Comparison of ENCODE assay signal across 8 cellular contexts in the genomic region with DNA sequence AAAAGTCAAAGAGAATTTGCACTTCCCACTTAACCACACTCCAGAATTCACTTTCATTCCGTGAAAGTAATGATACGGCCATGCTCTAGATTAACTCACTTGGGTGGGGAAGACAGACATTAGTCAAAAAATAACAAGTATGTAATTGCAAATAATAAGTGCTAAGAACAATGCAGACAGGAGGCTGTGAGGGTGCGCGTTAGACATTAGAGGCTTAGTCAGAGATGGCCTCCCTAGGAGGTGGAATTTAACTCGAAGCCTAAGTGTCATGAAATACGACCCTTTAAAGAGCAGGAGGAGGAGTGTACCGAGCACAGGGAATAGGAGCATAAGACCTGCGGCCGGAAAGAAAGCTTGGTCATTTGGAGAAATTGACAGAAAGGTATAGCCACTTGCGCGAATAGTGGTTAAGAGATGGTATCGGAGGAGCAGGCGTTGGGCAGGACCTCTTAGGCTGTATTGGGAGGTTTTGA. TPM values are rescaled to one million over a fixed set of nuclear protein-coding genes. Genes with fewer than 3 reads are reported as not detected.
DNase-seq lines count a peak whose midpoint lies in the region; ATAC-seq, FAIRE-seq and TF ChIP-seq lines count a peak whose summit lies in the region.

No MANE protein-coding gene starts in this region.

- in situ Hi-C loops in SK-MEL-5 (cut with HindIII; ENCODE audit: low pct_unique_long_range_greater_than_20kb, low sequenced_read_pairs): no loop called here

- H3K27me3 Mint-ChIP-seq in glutamatergic neuron (ENCODE audit: unreplicated experiment): peaks cover 1% of the 10 kb centered on the region

- peak; percentile 9 for ATAC-seq in HG02943 (IDR thresholded peaks at IDR 0.05; ENCODE audit: low read depth, unreplicated experiment)

- no peak for FAIRE-seq in HTR-8/SVneo (lab: Jason Lieb, UNC)

- H3K4me1 Mint-ChIP-seq in glutamatergic neuron (ENCODE audit: low read depth, unreplicated experiment): peaks cover 3% of the 10 kb centered on the region

- peak overlapping the region; percentile 68 for H3K27ac ChIP-seq in epithelial cell of prostate

- H3K27ac Mint-ChIP-seq in glutamatergic neuron (ENCODE audit: unreplicated experiment): no peak overlapping the region

- peak overlapping the region; percentile 100 for H2AFZ ChIP-seq in neuron (ENCODE audit: low read depth, low read length)

- no peaks in the 10 kb centered on the region for H3K27me3 ChIP-seq in neuron (ENCODE audit: insufficient read depth, low read length)

- H3K4me3 Mint-ChIP-seq in glutamatergic neuron (ENCODE audit: unreplicated experiment): no peak overlapping the region

- peak; percentile 12 for DNase-seq in NCI-H345 treated with DMSO at 0.1 percent for 48 hours (lab: John Stamatoyannopoulos, UW; ENCODE audit: unreplicated experiment)
- no peak for DNase-seq in NCI-H345 (lab: John Stamatoyannopoulos, UW)
- peak; percentile 21 for DNase-seq in SK-MEL-5 (ENCODE audit: low read depth, low spot score)
- no peak for DNase-seq in epithelial cell of prostate (ENCODE audit: low read depth, low spot score)
- no peak for DNase-seq in glutamatergic neuron
- no peak for DNase-seq in HTR-8/SVneo (ENCODE audit: insufficient read length, low spot score)

- peaks cover 11% of the 10 kb centered on the region for H3K9me3 ChIP-seq in neuron (ENCODE audit: low read length)

- TF ChIP-seq CTCF in glutamatergic neuron (IDR thresholded peaks at IDR 0.05; ENCODE audit: partially characterized antibody, unreplicated experiment): no peak

- H3K36me3 Mint-ChIP-seq in glutamatergic neuron (ENCODE audit: unreplicated experiment): no peaks in the 10 kb centered on the region

- peaks cover 2% of the 10 kb centered on the region for H3K9me3 Mint-ChIP-seq in glutamatergic neuron (ENCODE audit: unreplicated experiment)

- H3K4me1 ChIP-seq in neuron (ENCODE audit: insufficient read depth, low read length): peaks cover 11% of the 10 kb centered on the region

- peak overlapping the region; percentile 72 for H3K4me3 ChIP-seq in neuron (ENCODE audit: low read length)

- H3K36me3 ChIP-seq in neuron (ENCODE audit: insufficient read depth, low read length): peaks cover 35% of the 10 kb centered on the region

RNA-seq across cellular contexts. Expression of gene SNRPF, which starts 0.6 kb away (rescaled TPM):
- total RNA-seq in SK-MEL-5 (2014; rRNA removed; shearing (Covaris generic)): 15.8 and 17.9 TPM in 2 replicates
- polyA plus RNA-seq in SK-MEL-5 (2015; cell fraction: cytosol; rRNA removed): 21.8 and 31.8 TPM in 2 replicates
- 5.5 and 12.1 TPM in 2 replicates for polyA plus RNA-seq in SK-MEL-5 (2015; cell fraction: nucleus; rRNA removed)
- 38.5 TPM for total RNA-seq in glutamatergic neuron (ENCODE audit: unreplicated experiment)

Comparison
In these comparisons a context has a peak if more than half of its experiments do, and no peak if none do; other contexts are left out.
1. DNase-seq: peak in NCI-H345 treated with DMSO at 0.1 percent for 48 hours (single experiment) and SK-MEL-5 (single experiment); none in NCI-H345 (single experiment), epithelial cell of prostate (single experiment), glutamatergic neuron (single experiment) and HTR-8/SVneo (single experiment).